ENCODE assay signal across 1 cellular context in the genomic region with DNA sequence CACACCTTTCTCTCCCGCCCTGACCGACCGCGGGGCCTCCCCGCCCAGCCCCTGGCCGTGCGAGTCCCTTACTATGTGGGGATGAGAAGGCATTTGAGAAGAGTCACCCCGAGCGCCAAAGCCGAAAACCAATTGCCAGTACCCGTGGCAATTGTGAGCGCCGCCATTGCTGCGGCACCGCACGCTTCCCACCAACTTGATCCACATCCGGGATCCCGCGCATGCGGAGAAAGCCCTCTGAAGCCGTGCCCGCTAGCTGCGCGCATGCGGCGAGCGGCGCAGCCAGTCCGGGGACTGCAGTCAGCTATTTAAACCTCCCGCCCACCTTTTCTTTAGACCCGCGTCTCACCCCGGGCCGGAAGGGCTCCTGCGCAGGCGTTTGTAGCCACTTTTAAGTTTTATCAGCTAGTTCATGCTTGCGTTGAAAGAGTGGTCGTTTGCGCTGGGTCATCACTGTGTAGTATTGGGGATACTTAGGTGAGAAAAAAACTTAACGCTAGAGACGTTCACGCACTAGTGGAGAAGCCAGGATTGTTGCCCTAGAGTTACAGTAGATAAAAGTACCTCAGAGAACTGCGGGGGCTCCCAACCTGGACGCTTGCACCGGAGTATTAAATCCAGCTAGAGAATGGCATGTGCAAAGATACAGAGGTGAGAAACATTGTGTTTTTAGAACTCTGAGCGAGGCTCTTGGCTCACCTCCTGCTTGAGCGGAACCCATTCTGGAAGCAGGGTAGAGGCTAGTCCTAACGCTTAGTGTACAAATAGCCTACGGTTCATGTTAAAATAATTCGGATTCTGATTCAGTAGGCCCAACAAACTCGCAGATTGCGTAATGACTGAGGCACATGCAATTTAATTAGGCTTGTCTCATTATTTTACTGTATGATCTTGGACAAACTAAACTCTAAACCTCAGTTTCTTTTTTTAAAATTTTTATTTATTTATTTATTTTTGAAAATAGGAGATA.
TF ChIP-seq lines count a peak whose summit lies in the region.

A gene (minus strand): TSS at position 205 of the 970 bp plus-strand sequence. CDS start 38 bp downstream, at position 167.

TF ChIP-seq in GM23338, 12 proteins besides CTCF, POLR2A, EP300 and RAD21 (continued from another document):
- TF ChIP-seq, protein P1, sequence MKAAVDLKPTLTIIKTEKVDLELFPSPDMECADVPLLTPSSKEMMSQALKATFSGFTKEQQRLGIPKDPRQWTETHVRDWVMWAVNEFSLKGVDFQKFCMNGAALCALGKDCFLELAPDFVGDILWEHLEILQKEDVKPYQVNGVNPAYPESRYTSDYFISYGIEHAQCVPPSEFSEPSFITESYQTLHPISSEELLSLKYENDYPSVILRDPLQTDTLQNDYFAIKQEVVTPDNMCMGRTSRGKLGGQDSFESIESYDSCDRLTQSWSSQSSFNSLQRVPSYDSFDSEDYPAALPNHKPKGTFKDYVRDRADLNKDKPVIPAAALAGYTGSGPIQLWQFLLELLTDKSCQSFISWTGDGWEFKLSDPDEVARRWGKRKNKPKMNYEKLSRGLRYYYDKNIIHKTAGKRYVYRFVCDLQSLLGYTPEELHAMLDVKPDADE (IDR thresholded peaks at IDR 0.05): peak; percentile 87
